Comparison of ENCODE assay signal across 8 cellular contexts in the genomic region with DNA sequence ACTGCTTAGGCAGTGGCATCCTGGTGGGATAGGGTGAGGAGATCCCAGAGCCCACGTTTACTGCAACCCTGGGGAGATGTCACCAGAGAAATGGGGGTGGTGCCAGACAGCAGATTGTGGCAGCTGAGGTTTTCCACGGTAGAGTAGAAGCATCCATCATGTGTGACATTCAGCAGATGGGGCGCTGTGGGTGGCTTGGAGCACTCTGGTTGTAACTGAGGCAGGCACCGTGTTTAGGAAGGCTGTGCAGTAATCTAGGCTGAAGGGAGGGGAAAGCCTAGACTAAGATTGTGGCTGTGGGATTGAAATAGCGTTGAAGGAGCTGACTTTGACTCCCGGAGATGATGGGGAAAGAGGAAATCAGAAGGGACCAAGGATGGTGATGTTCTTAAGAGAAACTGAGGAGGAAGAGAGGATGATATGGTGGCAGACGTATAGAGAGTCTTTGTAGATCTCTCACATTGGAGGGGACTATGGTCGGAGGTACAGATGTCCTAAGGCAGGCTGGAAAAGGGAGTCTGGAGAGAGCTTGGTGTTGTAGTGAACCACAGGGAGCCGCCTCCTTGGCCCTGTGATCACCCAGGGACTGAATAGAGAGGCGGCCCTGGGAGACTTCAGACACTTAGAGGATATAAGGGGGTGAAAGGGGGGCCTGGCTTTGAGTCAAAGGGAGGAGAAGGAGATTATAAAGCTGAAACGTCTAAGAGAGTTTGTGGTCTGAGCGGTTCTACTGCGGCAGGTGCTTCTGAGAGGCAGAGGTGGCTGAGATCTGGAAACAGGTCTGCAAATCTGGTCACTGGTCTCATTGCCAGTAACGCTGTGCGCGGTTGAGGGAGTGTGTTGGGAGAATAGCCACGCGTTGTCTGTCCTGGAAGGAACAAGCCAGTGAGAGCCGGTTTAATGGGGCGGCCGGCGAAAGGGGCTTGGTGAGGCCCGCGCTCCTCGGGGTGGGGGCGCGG. TPM values are rescaled to one million over a fixed set of nuclear protein-coding genes. Genes with fewer than 3 reads are reported as not detected.
DNase-seq lines count a peak whose midpoint lies in the region; ATAC-seq and TF ChIP-seq lines count a peak whose summit lies in the region.

No MANE protein-coding gene starts in this region.

- H3K4me1 ChIP-seq in lower lobe of right lung (peaks cover 69% of the 10 kb centered on the region), stomach (peaks cover 24 to 82% (median 63%) of the 10 kb centered on the region in 4 donors)

- H3K27ac ChIP-seq in lower lobe of right lung (peak overlapping the region; percentile 100), stomach (peak overlapping the region; percentile 69 to 100 (median 99))

- H3K4me3 ChIP-seq in cardiac fibroblast (replicated peaks in 1 of 2; ENCODE audit: low read depth in 2 of 2, low read length in 2 of 2) = peak overlapping the region; percentile 80 to 86
- H3K4me3 ChIP-seq in lower lobe of right lung = peak overlapping the region; percentile 82
- peak overlapping the region; percentile 63 to 79 (median 66) for H3K4me3 ChIP-seq in stomach

- DNase-seq in EL = peak; percentile 61
- DNase-seq in cardiac fibroblast (ENCODE audit: low read depth in 2 of 2) = peak; percentile 20 to 48
- no peak for DNase-seq in lower lobe of right lung
- DNase-seq in stomach = peak; percentile 37
- no peak for DNase-seq in T1000 (lab: John Stamatoyannopoulos, UW)

- H3K27me3 ChIP-seq in lower lobe of right lung (ENCODE audit: low read depth) = no peaks in the 10 kb centered on the region
- no peaks in the 10 kb centered on the region for H3K27me3 ChIP-seq in stomach

- TF ChIP-seq EP300 in stomach (IDR thresholded peaks at IDR 0.05) = no peak

- H3K9me3 ChIP-seq in lower lobe of right lung (no peaks in the 10 kb centered on the region), stomach (no peaks in the 10 kb centered on the region)

- H3K36me3 ChIP-seq in lower lobe of right lung (peaks cover 4% of the 10 kb centered on the region), stomach (no peaks in the 10 kb centered on the region)

- 3 to 7% (median 5%) methylated on average over 19 to 27 of the region's 27 CpGs for WGBS in stomach, 5 donors

- TF ChIP-seq CTCF in cardiac fibroblast (IDR thresholded peaks at IDR 0.05; ENCODE audit: low read depth, low read length) (no peak), lower lobe of right lung (IDR thresholded peaks at IDR 0.05) (no peak), stomach (IDR thresholded peaks at IDR 0.05) (no peak)

- no peak for TF ChIP-seq POLR2A in stomach (IDR thresholded peaks at IDR 0.05)

- ATAC-seq in HG02571 (IDR thresholded peaks at IDR 0.05; ENCODE audit: unreplicated experiment) = peak; percentile 10
- peak; percentile 13 for ATAC-seq in SK-N-SH treated with all-trans-retinoic acid at 6 μM for 48 hours
- no peak for ATAC-seq in lower lobe of right lung
- ATAC-seq in HG03469 (IDR thresholded peaks at IDR 0.05; ENCODE audit: unreplicated experiment) = no peak

- intact Hi-C loops in lower lobe of right lung (cut with DNase I) (no loop called here), stomach (cut with DNase I; ENCODE audit: low total_unique reads) (no loop called here)

TF ChIP-seq in SK-N-SH treated with all-trans-retinoic acid at 6 μM for 48 hours, 23 proteins besides CTCF, POLR2A, EP300 and RAD21:
- TF ChIP-seq PPARA (CRISPR knock-in tag; IDR thresholded peaks at IDR 0.05; ENCODE audit: borderline replicate concordance) (no peak), BACH2 (CRISPR knock-in tag; IDR thresholded peaks at IDR 0.05; ENCODE audit: borderline replicate concordance) (no peak)
- TF ChIP-seq, protein P1, sequence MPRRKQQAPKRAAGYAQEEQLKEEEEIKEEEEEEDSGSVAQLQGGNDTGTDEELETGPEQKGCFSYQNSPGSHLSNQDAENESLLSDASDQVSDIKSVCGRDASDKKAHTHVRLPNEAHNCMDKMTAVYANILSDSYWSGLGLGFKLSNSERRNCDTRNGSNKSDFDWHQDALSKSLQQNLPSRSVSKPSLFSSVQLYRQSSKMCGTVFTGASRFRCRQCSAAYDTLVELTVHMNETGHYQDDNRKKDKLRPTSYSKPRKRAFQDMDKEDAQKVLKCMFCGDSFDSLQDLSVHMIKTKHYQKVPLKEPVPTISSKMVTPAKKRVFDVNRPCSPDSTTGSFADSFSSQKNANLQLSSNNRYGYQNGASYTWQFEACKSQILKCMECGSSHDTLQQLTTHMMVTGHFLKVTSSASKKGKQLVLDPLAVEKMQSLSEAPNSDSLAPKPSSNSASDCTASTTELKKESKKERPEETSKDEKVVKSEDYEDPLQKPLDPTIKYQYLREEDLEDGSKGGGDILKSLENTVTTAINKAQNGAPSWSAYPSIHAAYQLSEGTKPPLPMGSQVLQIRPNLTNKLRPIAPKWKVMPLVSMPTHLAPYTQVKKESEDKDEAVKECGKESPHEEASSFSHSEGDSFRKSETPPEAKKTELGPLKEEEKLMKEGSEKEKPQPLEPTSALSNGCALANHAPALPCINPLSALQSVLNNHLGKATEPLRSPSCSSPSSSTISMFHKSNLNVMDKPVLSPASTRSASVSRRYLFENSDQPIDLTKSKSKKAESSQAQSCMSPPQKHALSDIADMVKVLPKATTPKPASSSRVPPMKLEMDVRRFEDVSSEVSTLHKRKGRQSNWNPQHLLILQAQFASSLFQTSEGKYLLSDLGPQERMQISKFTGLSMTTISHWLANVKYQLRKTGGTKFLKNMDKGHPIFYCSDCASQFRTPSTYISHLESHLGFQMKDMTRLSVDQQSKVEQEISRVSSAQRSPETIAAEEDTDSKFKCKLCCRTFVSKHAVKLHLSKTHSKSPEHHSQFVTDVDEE (CRISPR knock-in tag; IDR thresholded peaks at IDR 0.05) = no peak
TF ChIP-seq in SK-N-SH treated with all-trans-retinoic acid at 6 μM for 48 hours: peak in this region for 0.

RNA-seq across cellular contexts. Expression of a gene that starts 0.8 kb away (rescaled TPM):
- total RNA-seq in lower lobe of right lung = 33.1 TPM
- total RNA-seq in stomach = 10 to 100 TPM in 3 of 5 donors, 1 to 10 TPM in 2; 2.0 to 13.4 (median 11.1) TPM
- 10 to 100 TPM in 2 of 3 donors, 1 to 10 TPM in 1; 9.9 to 13.6 (median 13.1) TPM for polyA plus RNA-seq in stomach

RNA-seq across cellular contexts. Expression of a gene that starts 45.6 kb away (rescaled TPM):
- total RNA-seq in lower lobe of right lung = 2,736 TPM
- 1,000 to 10,000 TPM in 3 of 5 donors, 100 to 1,000 TPM in 2; 134 to 1,907 (median 1,119) TPM for total RNA-seq in stomach
- polyA plus RNA-seq in stomach = 100 to 1,000 TPM; 302 to 830 (median 436) TPM

Comparison
In these comparisons a context has a peak if more than half of its experiments do, and no peak if none do; other contexts are left out.
1. DNase-seq: peak in EL (single experiment), cardiac fibroblast (2 of 2) and stomach (single experiment); none in lower lobe of right lung (single experiment) and T1000 (single experiment).
2. ATAC-seq: peak in HG02571 (single experiment) and SK-N-SH treated with all-trans-retinoic acid at 6 μM for 48 hours (single experiment); none in lower lobe of right lung (0 of 2) and HG03469 (single experiment).
3. Peak in every context shown above with its lines, with median percentiles within 50 percentile points of each other: H3K4me3 ChIP-seq.